Comparison of ENCODE assay signal across 18 cellular contexts in the genomic region with DNA sequence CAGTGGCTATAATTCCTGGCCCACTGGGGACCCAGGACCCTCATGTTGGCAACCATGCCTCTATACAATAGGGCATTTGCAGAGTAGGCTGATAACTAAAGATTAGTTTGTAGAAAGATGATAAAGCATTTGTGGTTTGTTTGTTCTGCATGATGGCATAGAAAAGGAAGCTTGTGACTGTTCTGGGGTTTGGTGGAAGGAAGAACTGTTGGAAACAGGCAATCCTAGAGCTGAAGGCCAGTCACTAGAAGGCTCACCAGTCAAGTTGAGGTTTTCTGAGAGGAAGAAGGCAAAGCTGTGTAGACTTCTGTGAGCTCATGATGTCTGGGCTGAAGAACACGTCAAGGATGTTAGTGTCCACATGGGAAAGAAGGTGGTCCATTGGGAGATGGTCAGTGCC.
"Had no signal": no experiment of that assay in that cellular context is flagged by ENCODE, and none has a peak within 500 bp of the region (broad histone marks: within the 10 kb centered on the region; RNA-seq: fewer than 3 reads in every experiment).

No MANE protein-coding gene starts in this region.

- H3K36me3 ChIP-seq: brain microvascular endothelial cell, lower lobe of right lung, transverse colon had no signal

- DNase-seq: activated B cell treated with CpG ODN at 0.5 μM for 24 hours; activated CD4-positive, alpha-beta T cell treated with anti-CD3 and anti-CD28 coated beads for 48 hours; activated CD8-positive, alpha-beta T cell treated with anti-CD3 and anti-CD28 coated beads for 36 hours; activated effector memory CD4-positive, alpha-beta T cell treated with anti-CD3 and anti-CD28 coated beads, Interleukin-2, amount 50 U/mL, for 16 hours; activated T-cell treated with anti-CD3 and anti-CD28 coated beads, Interleukin-2, amount 50 U/mL, for 4 hours; amygdala; brain microvascular endothelial cell; effector CD4-positive, alpha-beta T cell; foreskin melanocyte; head of caudate nucleus; left colon; lower lobe of right lung; midbrain; stimulated activated naive CD8-positive, alpha-beta T cell treated with anti-CD3 and anti-CD28 coated beads, Interleukin-15, Interleukin-2, amounts not matched to agents 100 U/mL and 50 U/mL, for 24 hours; T-helper 1 cell; T1000; transverse colon had no signal

- H3K4me1 ChIP-seq: lower lobe of right lung, transverse colon had no signal

- H3K27ac ChIP-seq: brain microvascular endothelial cell, coronary artery, lower lobe of right lung, transverse colon had no signal

- H3K4me3 ChIP-seq: coronary artery, lower lobe of right lung, transverse colon had no signal

- H3K27me3 ChIP-seq: brain microvascular endothelial cell, transverse colon had no signal

- H3K9me3 ChIP-seq: lower lobe of right lung, transverse colon had no signal
